Comparison of ENCODE assay signal across 8 cellular contexts in genomic region chr1:160098852-160099647, GRCh38. TPM values are rescaled to one million over a fixed set of nuclear protein-coding genes. Genes with fewer than 3 reads are reported as not detected.
DNase-seq lines count a peak whose midpoint lies in the region; TF ChIP-seq lines count a peak whose summit lies in the region.

No MANE protein-coding gene starts in this region.

- POLR2A ChIA-PET in HEK293T (lab: Yijun Ruan, JAX): no interaction called here

- DNase-seq in GM03348 (ENCODE audit: low spot score): peak; percentile 100
- DNase-seq in HEK293T (ENCODE audit: extremely low spot score): peak; percentile 100
- DNase-seq in MV-4-11 (lab: John Stamatoyannopoulos, UW): peak; percentile 84
- peak; percentile 84 for DNase-seq in SK-N-DZ (ENCODE audit: low spot score)
- DNase-seq in activated naive CD4-positive, alpha-beta T cell treated with anti-CD3 and anti-CD28 coated beads, Interleukin-2, amount 50 U/mL, for 16 hours: peak; percentile 98
- peak; percentile 99 for DNase-seq in germinal center (ENCODE audit: low spot score)
- DNase-seq in occipital lobe (lab: John Stamatoyannopoulos, UW): peak; percentile 99
- DNase-seq in suprapubic skin (ENCODE audit: low spot score in 2 of 2): peak; percentile 99

- no peak for TF ChIP-seq CTCF in suprapubic skin (IDR thresholded peaks at IDR 0.05)

- no peaks in the 10 kb centered on the region for H3K9me3 ChIP-seq in suprapubic skin

- H3K4me3 ChIP-seq in suprapubic skin: peak overlapping the region; percentile 79

- peak; percentile 33 to 63 for TF ChIP-seq POLR2A in suprapubic skin (IDR thresholded peaks at IDR 0.05)

- H3K4me1 ChIP-seq in suprapubic skin: peaks cover 65% of the 10 kb centered on the region

- H3K27me3 ChIP-seq in suprapubic skin: no peaks in the 10 kb centered on the region

- peak overlapping the region; percentile 84 for H3K27ac ChIP-seq in suprapubic skin

- CTCF ChIA-PET in HEK293T (lab: Yijun Ruan, JAX): interaction anchor here (0.7 to 2.3 kb wide), 6 partner anchors 13 to 283 kb away, joined by 3 to 20 read pairs (median 5); no protein-coding TSS in a partner anchor

- TF ChIP-seq EP300 in suprapubic skin (IDR thresholded peaks at IDR 0.05): no peak

- 4% methylated on average over 9 of the region's 40 CpGs for WGBS in suprapubic skin

- H3K36me3 ChIP-seq in suprapubic skin: peaks cover 8% of the 10 kb centered on the region

TF ChIP-seq in HEK293T, 16 proteins besides CTCF, POLR2A, EP300 and RAD21:
- TF ChIP-seq L3MBTL2 (conservative IDR thresholded peaks at IDR 0.05) (peak; percentile 47; the same call in 1 of the 2 replicates), FOXK2 (IDR thresholded peaks at IDR 0.05) (no peak)

RNA-seq across cellular contexts. Expression of gene IGSF8, which starts 0.6 kb away (rescaled TPM):
- 14.0 and 14.2 TPM in 2 replicates for polyA plus RNA-seq in SK-N-DZ (2014; cell fraction: cytosol; rRNA removed)
- 9.6 and 10.4 TPM in 2 replicates for polyA plus RNA-seq in SK-N-DZ (2014; cell fraction: nucleus; rRNA removed)
- 49.8 TPM for total RNA-seq in occipital lobe
- 10 to 100 TPM; 44.1 to 90.5 (median 50.8) TPM for total RNA-seq in suprapubic skin

RNA-seq across cellular contexts. Expression of gene ATP1A2, which starts 16.5 kb away (rescaled TPM):
- 0.03 TPM in 1 of 2 replicates, not detected in the other for polyA plus RNA-seq in SK-N-DZ (2014; cell fraction: cytosol; rRNA removed)
- not detected in 2 replicates for polyA plus RNA-seq in SK-N-DZ (2014; cell fraction: nucleus; rRNA removed)
- total RNA-seq in occipital lobe (47.1 TPM), suprapubic skin (1 to 10 TPM; 4.2 to 6.9 (median 4.8) TPM)

RNA-seq across cellular contexts. Expression of gene KCNJ9, which starts 17.7 kb away (rescaled TPM):
- 2.2 and 3.3 TPM in 2 replicates for polyA plus RNA-seq in SK-N-DZ (2014; cell fraction: cytosol; rRNA removed)
- polyA plus RNA-seq in SK-N-DZ (2014; cell fraction: nucleus; rRNA removed): 1.5 and 2.0 TPM in 2 replicates
- total RNA-seq in occipital lobe (14.7 TPM), suprapubic skin (under 1 TPM in 1 of 4 donors, not detected in 3; 0.13 TPM)

RNA-seq across cellular contexts. Expression of gene KCNJ10, which starts 29.1 kb away (rescaled TPM):
- polyA plus RNA-seq in SK-N-DZ (2014; cell fraction: cytosol; rRNA removed): not detected in 2 replicates
- polyA plus RNA-seq in SK-N-DZ (2014; cell fraction: nucleus; rRNA removed): 0.13 TPM in 1 of 2 replicates, not detected in the other
- total RNA-seq in occipital lobe (1.6 TPM), suprapubic skin (not detected)

RNA-seq across cellular contexts. Expression of gene ATP1A4, which starts 52.4 kb away (rescaled TPM):
- polyA plus RNA-seq in SK-N-DZ (2014; cell fraction: cytosol; rRNA removed): not detected in 2 replicates
- not detected in 2 replicates for polyA plus RNA-seq in SK-N-DZ (2014; cell fraction: nucleus; rRNA removed)
- total RNA-seq in occipital lobe: 0.31 TPM
- total RNA-seq in suprapubic skin: not detected

Comparison
In these comparisons a context has a peak if more than half of its experiments do, and no peak if none do; other contexts are left out.
1. Peak in every context shown above with its lines: DNase-seq, H3K4me3 ChIP-seq and H3K27ac ChIP-seq.
2. RNA of gene KCNJ9, which starts 17.7 kb away (total RNA-seq): 14.7 TPM in occipital lobe (single experiment); 0.13 TPM in suprapubic skin; every median in the first group is over 10 times any median in the second.